In genomic region chr15:62618432-62618831, GRCh38 we compare ENCODE assay signal across 11 cellular contexts.
DNase-seq lines count a peak whose midpoint lies in the region; ATAC-seq and TF ChIP-seq lines count a peak whose summit lies in the region.
"Had no signal": no experiment of that assay in that cellular context is flagged by ENCODE, and none has a peak within 500 bp of the region (broad histone marks: within the 10 kb centered on the region; RNA-seq: fewer than 3 reads in every experiment).

No MANE protein-coding gene starts in this region.

- no peak overlapping the region for H3K4me2 ChIP-seq in hepatocyte

- H3K4me3 ChIP-seq in HFF-Myc (replicated peaks; ENCODE audit: low read depth, low read length): no peak overlapping the region
- H3K4me3 ChIP-seq in adipocyte (ENCODE audit: low read length): no peak overlapping the region
- H3K4me3 ChIP-seq in hepatocyte: no peak overlapping the region
- H3K4me3 ChIP-seq in aorta (ENCODE audit: low read length in 2 of 2): no peak overlapping the region
- H3K4me3 ChIP-seq: left lung, prostate gland had no signal

- TF ChIP-seq CTCF in HFF-Myc (IDR thresholded peaks at IDR 0.05; ENCODE audit: low read depth, low read length, missing control alignments) (peak; percentile 43), hepatocyte (IDR thresholded peaks at IDR 0.05; ENCODE audit: poor library complexity) (peak; percentile 16)

- ATAC-seq in aorta (ENCODE audit: low FRiP score) (peak; percentile 71), GM19035 (IDR thresholded peaks at IDR 0.05; ENCODE audit: unreplicated experiment) (no peak)
- ATAC-seq: HCT116, left lung had no signal

- H3K9ac ChIP-seq in adipocyte (ENCODE audit: low read length): peak overlapping the region; percentile 32

- no peaks in the 10 kb centered on the region for H3K9me2 ChIP-seq in hepatocyte (replicated peaks; ENCODE audit: insufficient read depth)

- no peaks in the 10 kb centered on the region for H4K20me1 ChIP-seq in hepatocyte (ENCODE audit: insufficient read depth, poor library complexity, severe bottlenecking)

- WGBS in hepatocyte (ENCODE audit: low lambda C conversion rate, missing lambda C conversion rate): 53% methylated on average over 2 of the region's 2 CpGs
- 26 to 32% methylated on average over 2 of the region's 2 CpGs for WGBS in aorta, 2 donors

- H3K4me1 ChIP-seq in adipocyte (ENCODE audit: control insufficient read depth, insufficient read depth, low read length): peaks cover 32% of the 10 kb centered on the region
- peaks cover 20% of the 10 kb centered on the region for H3K4me1 ChIP-seq in hepatocyte (ENCODE audit: insufficient read depth)
- peaks cover 6 to 7% of the 10 kb centered on the region in 2 donors for H3K4me1 ChIP-seq in aorta (ENCODE audit: control insufficient read depth in 1 of 2, insufficient read depth in 2 of 2, low read length in 2 of 2)
- H3K4me1 ChIP-seq: left lung, prostate gland had no signal

- no peak overlapping the region for H2AFZ ChIP-seq in hepatocyte

- H3K9me3 ChIP-seq in adipocyte (ENCODE audit: control insufficient read depth, low read length): no peaks in the 10 kb centered on the region
- H3K9me3 ChIP-seq in hepatocyte (ENCODE audit: low read depth): no peaks in the 10 kb centered on the region
- H3K9me3 ChIP-seq in aorta (ENCODE audit: control insufficient read depth, low read length): no peaks in the 10 kb centered on the region
- H3K9me3 ChIP-seq: left lung, prostate gland had no signal

- no peaks in the 10 kb centered on the region for H3K27me3 ChIP-seq in adipocyte (replicated peaks; ENCODE audit: control insufficient read depth, insufficient read depth, low read length)
- H3K27me3 ChIP-seq in hepatocyte: no peaks in the 10 kb centered on the region
- H3K27me3 ChIP-seq in aorta (ENCODE audit: control insufficient read depth in 1 of 2, insufficient read depth in 2 of 2, low read length in 1 of 2): no peaks in the 10 kb centered on the region
- H3K27me3 ChIP-seq: left lung had no signal

- intact Hi-C loops in aorta (cut with DNase I): loop anchor here in 1 of 2 donors (10.0 kb wide), 1 partner anchor 224 kb away; the partner anchor contains the start of gene TLN2

- H3K79me2 ChIP-seq in hepatocyte: peaks cover 37% of the 10 kb centered on the region

- H3K27ac ChIP-seq in hepatocyte (peak overlapping the region; percentile 38), aorta (ENCODE audit: low read depth in 1 of 2, low read length in 2 of 2) (peak overlapping the region in 1 of 2 donors; percentile 52)
- H3K27ac ChIP-seq: left lung, prostate gland had no signal

- DNase-seq in HFF-Myc (ENCODE audit: extremely low read depth, low read depth): peak; percentile 45
- peak; percentile 78 for DNase-seq in adipocyte (ENCODE audit: low read depth)
- DNase-seq in hepatocyte (ENCODE audit: low spot score): peak; percentile 41
- DNase-seq in aorta: no peak
- no peak for DNase-seq in anterior cingulate cortex (lab: John Stamatoyannopoulos, UW)
- DNase-seq in KG1 (lab: John Stamatoyannopoulos, UW): no peak
- DNase-seq: left lung, NCI-H1092 had no signal

- H3K36me3 ChIP-seq in adipocyte (ENCODE audit: control insufficient read depth, insufficient read depth, low read length, severe bottlenecking) (peaks cover 10% of the 10 kb centered on the region), hepatocyte (replicated peaks; ENCODE audit: insufficient read depth, low read depth) (no peaks in the 10 kb centered on the region), aorta (ENCODE audit: control insufficient read depth in 1 of 2, insufficient read depth in 2 of 2, low read length in 1 of 2) (no peaks in the 10 kb centered on the region)
- H3K36me3 ChIP-seq: left lung, prostate gland had no signal

Comparison
In these comparisons a context has a peak if more than half of its experiments do, and no peak if none do; other contexts are left out.
1. DNase-seq: peak in HFF-Myc (single experiment), adipocyte (single experiment) and hepatocyte (single experiment); none in aorta (0 of 2), anterior cingulate cortex (0 of 58) and KG1 (single experiment).